Comparison of ENCODE assay signal across 10 cellular contexts in the genomic region with DNA sequence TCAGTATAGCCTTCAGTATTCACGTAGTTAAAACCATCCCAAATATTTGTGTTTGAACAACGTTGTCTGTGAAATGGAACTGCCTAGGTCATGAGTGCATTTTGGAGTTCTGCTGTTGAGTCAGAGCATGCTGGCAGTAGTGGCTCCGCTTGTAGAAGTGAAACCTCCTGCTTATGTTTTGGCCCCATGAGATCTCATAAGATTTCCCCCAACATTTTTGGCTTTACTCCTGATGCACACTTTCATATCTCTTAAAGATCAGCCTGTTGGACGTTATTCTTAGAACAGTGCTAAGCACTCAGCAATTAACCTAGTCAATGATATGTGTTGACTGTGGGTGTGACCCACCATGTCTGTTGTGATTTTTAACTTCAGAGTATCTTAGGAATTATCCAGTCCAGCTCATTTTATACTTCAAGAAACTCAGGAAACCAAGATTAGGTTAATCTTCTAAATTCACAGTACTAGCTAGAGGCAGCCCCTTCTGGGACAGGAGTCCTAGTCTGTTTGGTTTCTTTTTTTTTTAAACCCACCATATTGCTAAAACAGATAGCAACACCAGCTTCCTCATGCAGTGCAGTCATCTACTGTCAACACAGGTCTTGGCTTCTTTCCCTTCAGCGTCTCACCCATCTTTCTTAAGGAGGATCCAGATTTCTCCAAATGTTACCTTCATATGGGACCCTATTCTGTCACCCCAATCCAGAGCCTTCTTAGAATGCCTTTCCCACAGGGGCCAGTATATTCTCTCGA. TPM values are rescaled to one million over a fixed set of nuclear protein-coding genes. Genes with fewer than 3 reads are reported as not detected.
A peak's percentile ranks its signal among the peaks of the same experiment; 100 is the strongest.
DNase-seq lines count a peak whose midpoint lies in the region; ATAC-seq and TF ChIP-seq lines count a peak whose summit lies in the region.
"Had no signal": no experiment of that assay in that cellular context is flagged by ENCODE, and none has a peak within 500 bp of the region (broad histone marks: within the 10 kb centered on the region; RNA-seq: fewer than 3 reads in every experiment).

No MANE protein-coding gene starts in this region.

- peak overlapping the region in 1 of 3 donors; percentile 51 for H3K4me3 Mint-ChIP-seq in T-cell
- H3K4me3 Mint-ChIP-seq: neural crest cell had no signal

- H3K9me3 Mint-ChIP-seq in T-cell, result peaks cover 3 to 7% (median 7%) of the 10 kb centered on the region in 3 donors

- H3K27me3 Mint-ChIP-seq in T-cell, result no peaks in the 10 kb centered on the region

- 64% methylated on average over 6 of the region's 6 CpGs for WGBS in esophagus muscularis mucosa

- H3K4me3 ChIP-seq in skeletal muscle tissue (ENCODE audit: low read length in 3 of 3), result peak overlapping the region in 1 of 3 donors; percentile 16
- no peak overlapping the region for H3K4me3 ChIP-seq in esophagus muscularis mucosa

- peak overlapping the region; percentile 8 to 61 for H3K27ac Mint-ChIP-seq in T-cell

- TF ChIP-seq POLR2A in esophagus muscularis mucosa (IDR thresholded peaks at IDR 0.05; ENCODE audit: low read depth), result no peak

- TF ChIP-seq EP300 in esophagus muscularis mucosa (IDR thresholded peaks at IDR 0.05), result no peak

- H3K9me3 ChIP-seq in skeletal muscle tissue (ENCODE audit: control insufficient read depth in 3 of 3, low read length in 3 of 3), result no peaks in the 10 kb centered on the region
- no peaks in the 10 kb centered on the region for H3K9me3 ChIP-seq in esophagus muscularis mucosa

- ATAC-seq in HG02798 (IDR thresholded peaks at IDR 0.05; ENCODE audit: poor library complexity, unreplicated experiment), result peak; percentile 94
- peak in 2 of 4 experiments; percentile 54 to 69 for ATAC-seq in T-cell (replicated peaks in 1 of 4)

- no peak for TF ChIP-seq CTCF in esophagus muscularis mucosa (IDR thresholded peaks at IDR 0.05)

- DNase-seq in SIG-M5 treated with dmso at 0.1 percent for 504 hours (lab: John Stamatoyannopoulos, UW; ENCODE audit: unreplicated experiment) (peak; percentile 68), SIG-M5 (lab: John Stamatoyannopoulos, UW) (no peak), T-cell (no peak), esophagus muscularis mucosa (ENCODE audit: extremely low spot score) (no peak), NCI-H187 treated with DMSO at 0.1 percent for 48 hours (lab: John Stamatoyannopoulos, UW) (no peak)
- DNase-seq in stimulated activated CD4-positive, alpha-beta T cell treated with anti-CD3 and anti-CD28 coated beads, Interleukin-2, amount 100 ng/mL, for 48 hours, result no peak
- DNase-seq: NCI-H146 had no signal

- peaks cover 24% of the 10 kb centered on the region for H3K36me3 Mint-ChIP-seq in T-cell

- no peak overlapping the region for H3K9ac ChIP-seq in skeletal muscle tissue (ENCODE audit: low read depth in 1 of 3, low read length in 3 of 3)

- H3K4me1 ChIP-seq in skeletal muscle tissue (ENCODE audit: control insufficient read depth in 3 of 3, insufficient read depth in 3 of 3, low read length in 3 of 3) (peaks cover 5 to 16% (median 6%) of the 10 kb centered on the region in 3 donors), esophagus muscularis mucosa (peaks cover 0 to 12% (median 5%) of the 10 kb centered on the region in 4 donors)

- peaks cover 29 to 43% (median 43%) of the 10 kb centered on the region in 3 donors for H3K4me1 Mint-ChIP-seq in T-cell

- intact Hi-C loops in esophagus muscularis mucosa (cut with DNase I), result no loop called here

- POLR2A ChIA-PET in T-cell (lab: Charles Lee), result interaction anchor here in 1 of 2 donors (0.5 kb wide), 1 partner anchor 19 kb away, joined by 5 read pairs; no protein-coding TSS in a partner anchor

- H3K27ac ChIP-seq in skeletal muscle tissue (ENCODE audit: low read depth, low read length) (peak overlapping the region; percentile 61), esophagus muscularis mucosa (replicated peaks in 1 of 4) (no peak overlapping the region)

- CTCF ChIA-PET in T-cell (lab: Charles Lee), result no interaction called here

- H3K36me3 ChIP-seq in skeletal muscle tissue (ENCODE audit: control insufficient read depth in 3 of 3, insufficient read depth in 3 of 3, low read length in 3 of 3) (peaks cover 4 to 8% (median 7%) of the 10 kb centered on the region in 3 donors), esophagus muscularis mucosa (peaks cover 4 to 11% (median 7%) of the 10 kb centered on the region in 4 donors)

- no peaks in the 10 kb centered on the region for H3K27me3 ChIP-seq in skeletal muscle tissue (ENCODE audit: control insufficient read depth in 3 of 3, insufficient read depth in 3 of 3, low read length in 3 of 3)
- no peaks in the 10 kb centered on the region for H3K27me3 ChIP-seq in esophagus muscularis mucosa

RNA-seq across cellular contexts. Expression of a gene that starts 26.2 kb away (rescaled TPM):
- 10 to 100 TPM; 14.0 to 25.6 (median 20.2) TPM for total RNA-seq in T-cell
- 27.1 TPM for total RNA-seq in skeletal muscle tissue
- total RNA-seq in esophagus muscularis mucosa, result 10 to 100 TPM; 24.1 to 27.8 (median 26.0) TPM
